Comparison of ENCODE assay signal across 8 cellular contexts in the genomic region with DNA sequence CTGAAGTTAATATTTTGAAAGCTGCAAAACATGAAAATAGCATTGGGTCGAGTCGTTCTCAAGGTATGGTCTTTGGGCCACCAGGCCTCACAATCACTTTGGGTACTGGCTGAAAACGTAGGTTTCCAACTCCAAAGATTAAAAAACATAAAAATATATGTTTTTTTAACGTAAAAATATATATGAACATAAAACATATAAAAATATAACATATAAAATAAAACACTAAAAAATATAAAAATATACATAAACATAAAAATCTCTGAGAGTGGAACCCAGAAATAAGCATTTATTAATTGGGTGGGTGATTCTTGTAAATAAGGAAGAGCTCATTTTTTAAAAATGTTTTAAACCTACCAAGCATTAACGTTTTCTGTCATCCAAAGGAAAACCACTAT. TPM values are rescaled to one million over a fixed set of nuclear protein-coding genes. Genes with fewer than 3 reads are reported as not detected.
DNase-seq lines count a peak whose midpoint lies in the region; ATAC-seq and TF ChIP-seq lines count a peak whose summit lies in the region.

No MANE protein-coding gene starts in this region.

- CTCF ChIA-PET in Calu3 (lab: Charles Lee) (no interaction called here), RWPE1 (lab: Yijun Ruan, JAX) (interaction anchor here (0.7 to 1.5 kb wide), 5 partner anchors 8 to 523 kb away, joined by 3 to 5 read pairs (median 3); a partner anchor contains a TSS)

- TF ChIP-seq CTCF in Calu3 (IDR thresholded peaks at IDR 0.05; ENCODE audit: unreplicated experiment) = no peak
- no peak for TF ChIP-seq CTCF in RWPE1 (conservative IDR thresholded peaks at IDR 0.05; ENCODE audit: low read depth)
- TF ChIP-seq CTCF in epithelial cell of proximal tubule (conservative IDR thresholded peaks at IDR 0.05; ENCODE audit: low read depth, low read length) = no peak
- TF ChIP-seq CTCF in foreskin keratinocyte (conservative IDR thresholded peaks at IDR 0.05) = no peak

- H3K4me3 ChIP-seq in epithelial cell of proximal tubule (ENCODE audit: low read depth, low read length) = peak overlapping the region; percentile 93
- no peak overlapping the region for H3K4me3 ChIP-seq in trophoblast cell (ENCODE audit: low read depth, low read length)

- H2BK120ac ChIP-seq in trophoblast cell (ENCODE audit: insufficient read depth, low read length, poor library complexity) = no peak overlapping the region

- peak overlapping the region; percentile 1 for H4K91ac ChIP-seq in trophoblast cell (ENCODE audit: low read depth, low read length)

- H3K4me3 Mint-ChIP-seq in Calu3 (ENCODE audit: low read depth, unreplicated experiment) = peak overlapping the region; percentile 71

- peak overlapping the region; percentile 40 for H4K8ac ChIP-seq in trophoblast cell (ENCODE audit: low read depth, low read length)

- H3K23ac ChIP-seq in trophoblast cell (ENCODE audit: low read length) = no peak overlapping the region

- H3K79me2 ChIP-seq in trophoblast cell (ENCODE audit: control insufficient read depth, insufficient read depth, low read length, poor library complexity) = peaks cover 16% of the 10 kb centered on the region

- H2BK12ac ChIP-seq in trophoblast cell (ENCODE audit: low read length) = no peak overlapping the region

- H3K9ac ChIP-seq in trophoblast cell (ENCODE audit: low read length) = no peak overlapping the region

- no peak overlapping the region for H3K18ac ChIP-seq in trophoblast cell (ENCODE audit: low read length)

- peaks cover 23% of the 10 kb centered on the region for H3K36me3 Mint-ChIP-seq in Calu3 (ENCODE audit: insufficient read depth, unreplicated experiment)

- H3K27me3 ChIP-seq in trophoblast cell (ENCODE audit: insufficient read depth, low read length) (no peaks in the 10 kb centered on the region), foreskin keratinocyte (no peaks in the 10 kb centered on the region)

- H3K4me1 ChIP-seq in trophoblast cell (ENCODE audit: control insufficient read depth in 1 of 2, insufficient read depth in 2 of 2, low read length in 2 of 2) = no peaks in the 10 kb centered on the region
- peaks cover 8% of the 10 kb centered on the region for H3K4me1 ChIP-seq in foreskin keratinocyte

- peak overlapping the region; percentile 81 for H3K4me2 ChIP-seq in trophoblast cell (ENCODE audit: low read length)

- H3K27ac ChIP-seq in RWPE1 (peak overlapping the region; percentile 92), trophoblast cell (ENCODE audit: low read depth, low read length) (no peak overlapping the region), foreskin keratinocyte (no peak overlapping the region)

- H4K12ac ChIP-seq in trophoblast cell (ENCODE audit: low read depth, low read length) = peak overlapping the region; percentile 0

- no peak overlapping the region for H3K27ac Mint-ChIP-seq in Calu3 (ENCODE audit: unreplicated experiment)

- H3K14ac ChIP-seq in trophoblast cell (ENCODE audit: low read length) = no peak overlapping the region

- no peak overlapping the region for H2BK5ac ChIP-seq in trophoblast cell (ENCODE audit: low read depth, low read length, poor library complexity)

- peaks cover 9% of the 10 kb centered on the region for H3K4me1 Mint-ChIP-seq in Calu3 (ENCODE audit: low read depth, unreplicated experiment)

- POLR2A ChIA-PET in RWPE1 (lab: Yijun Ruan, JAX; ENCODE audit: low non-redundant PET) = interaction anchor here (0.6 kb wide), 1 partner anchor 41 kb away, joined by 3 read pairs; no protein-coding TSS in a partner anchor

- peak overlapping the region; percentile 13 for H2AFZ ChIP-seq in trophoblast cell (ENCODE audit: insufficient read depth, low read length, poor library complexity)

- peaks cover 13% of the 10 kb centered on the region for H3K79me1 ChIP-seq in trophoblast cell (ENCODE audit: low read length)

- H2AK5ac ChIP-seq in trophoblast cell (ENCODE audit: low read length) = no peak overlapping the region

- no peak for ATAC-seq in foreskin keratinocyte
- no peak for ATAC-seq in HG03439 (IDR thresholded peaks at IDR 0.05; ENCODE audit: unreplicated experiment)

- no peaks in the 10 kb centered on the region for H3K9me3 Mint-ChIP-seq in Calu3 (ENCODE audit: low read depth, unreplicated experiment)

- peak overlapping the region; percentile 0 for H3K4ac ChIP-seq in trophoblast cell (ENCODE audit: low read depth, low read length)

- WGBS in trophoblast cell (ENCODE audit: extremely low coverage, insufficient coverage, insufficient read length) = no CpG with 5 or more reads among the region's 5 CpGs

- no peaks in the 10 kb centered on the region for H3K9me3 ChIP-seq in trophoblast cell (ENCODE audit: insufficient read depth, low read depth, low read length)

- no TSS peak for BruUV-seq in Calu3 (replicated peaks; lab: Mats Ljungman, UMichigan)

- peaks cover 10 to 16% of the 10 kb centered on the region in 2 experiments for H3K36me3 ChIP-seq in trophoblast cell (ENCODE audit: control insufficient read depth in 1 of 2, insufficient read depth in 2 of 2, low read length in 2 of 2)

- DNase-seq in Calu3 (no peak), RWPE1 (ENCODE audit: low spot score) (no peak), epithelial cell of proximal tubule (ENCODE audit: low read depth) (no peak), trophoblast cell (no peak), GM19238 (ENCODE audit: insufficient read length, low spot score) (no peak), foreskin keratinocyte (no peak), DMS153 treated with DMSO at 0.1 percent for 48 hours (lab: John Stamatoyannopoulos, UW; ENCODE audit: unreplicated experiment) (no peak)

- H3K27me3 Mint-ChIP-seq in Calu3 (ENCODE audit: unreplicated experiment) = no peaks in the 10 kb centered on the region

- intact Hi-C loops in Calu3 (cut with micrococcal nuclease; ENCODE audit: unreplicated experiment) = no loop called here

RNA-seq across cellular contexts. Expression of a gene that starts 0.7 kb away (rescaled TPM):
- total RNA-seq in Calu3 (2022) (42.6 and 49.1 TPM in 2 replicates), epithelial cell of proximal tubule (46.7 and 53.1 TPM in 2 replicates), foreskin keratinocyte (75.5 and 77.2 TPM in 2 replicates)
- 32.5 and 33.8 TPM in 2 replicates for polyA plus RNA-seq in trophoblast cell (2013)
- polyA plus RNA-seq in foreskin keratinocyte = 15.1 and 18.3 TPM in 2 replicates
